ENCODE assay signal across 9 cellular contexts in genomic region chr22:20428496-20429253, GRCh38. TPM values are rescaled to one million over a fixed set of nuclear protein-coding genes. Genes with fewer than 3 reads are reported as not detected.
DNase-seq lines count a peak whose midpoint lies in the region; ATAC-seq and TF ChIP-seq lines count a peak whose summit lies in the region.
"Had no signal": no experiment of that assay in that cellular context is flagged by ENCODE, and none has a peak within 500 bp of the region (broad histone marks: within the 10 kb centered on the region; RNA-seq: fewer than 3 reads in every experiment).

No MANE protein-coding gene starts in this region.

- peaks cover 31 to 38% of the 10 kb centered on the region in 2 experiments for H3K4me1 ChIP-seq in neutrophil (ENCODE audit: control insufficient read depth in 1 of 2, insufficient read depth in 1 of 2, low read depth in 1 of 2, low read length in 1 of 2)

- H3K27ac ChIP-seq in HL-60 (replicated peaks) (no peak overlapping the region), neutrophil (peak overlapping the region; percentile 31)

- no peak for TF ChIP-seq CTCF in Calu3 (IDR thresholded peaks at IDR 0.05; ENCODE audit: unreplicated experiment)
- TF ChIP-seq CTCF in HL-60 (IDR thresholded peaks at IDR 0.05; ENCODE audit: insufficient read depth, low read length), result no peak
- no peak for TF ChIP-seq CTCF in neutrophil (IDR thresholded peaks at IDR 0.05)

- H3K27ac Mint-ChIP-seq in Calu3 (ENCODE audit: unreplicated experiment), result no peak overlapping the region
- peak overlapping the region; percentile 79 for H3K27ac Mint-ChIP-seq in central memory CD8-positive, alpha-beta T cell (ENCODE audit: low read depth)

- no peak for DNase-seq in Calu3
- DNase-seq in HL-60 (ENCODE audit: low read depth in 1 of 2, low spot score in 1 of 2), result no peak
- DNase-seq in central memory CD8-positive, alpha-beta T cell (ENCODE audit: low spot score in 2 of 2), result no peak
- no peak for DNase-seq in HuH-7.5 (ENCODE audit: low spot score)
- DNase-seq in GDM1 (lab: John Stamatoyannopoulos, UW), result no peak
- no peak for DNase-seq in CD1c-positive myeloid dendritic cell (ENCODE audit: extremely low spot score)
- DNase-seq: NCI-H2227 treated with DMSO at 0.1 percent for 48 hours had no signal

- peaks cover 4% of the 10 kb centered on the region for H3K36me3 Mint-ChIP-seq in Calu3 (ENCODE audit: insufficient read depth, unreplicated experiment)
- H3K36me3 Mint-ChIP-seq in central memory CD8-positive, alpha-beta T cell (ENCODE audit: insufficient read depth), result peaks cover 6% of the 10 kb centered on the region

- H3K36me3 ChIP-seq in neutrophil, result no peaks in the 10 kb centered on the region

- H3K4me3 Mint-ChIP-seq in Calu3 (ENCODE audit: low read depth, unreplicated experiment), result peak overlapping the region; percentile 64
- peak overlapping the region; percentile 77 for H3K4me3 Mint-ChIP-seq in central memory CD8-positive, alpha-beta T cell

- BruUV-seq in Calu3 (replicated peaks; lab: Mats Ljungman, UMichigan), result no TSS peak

- H3K4me3 ChIP-seq in HL-60 (replicated peaks; ENCODE audit: insufficient read depth, low read length), result peak overlapping the region; percentile 59
- H3K4me3 ChIP-seq in neutrophil (ENCODE audit: low read depth in 1 of 2, low read length in 1 of 2), result peak overlapping the region; percentile 62 to 82

- peaks cover 48% of the 10 kb centered on the region for H3K27me3 Mint-ChIP-seq in Calu3 (ENCODE audit: unreplicated experiment)
- H3K27me3 Mint-ChIP-seq in central memory CD8-positive, alpha-beta T cell, result peaks cover 24% of the 10 kb centered on the region

- peaks cover 60% of the 10 kb centered on the region for H3K27me3 ChIP-seq in HL-60 (ENCODE audit: insufficient read depth, poor library complexity, severe bottlenecking)
- H3K27me3 ChIP-seq in neutrophil, result peaks cover 100% of the 10 kb centered on the region

- peaks cover 2% of the 10 kb centered on the region for H3K4me1 Mint-ChIP-seq in Calu3 (ENCODE audit: low read depth, unreplicated experiment)
- H3K4me1 Mint-ChIP-seq in central memory CD8-positive, alpha-beta T cell, result peaks cover 25% of the 10 kb centered on the region

- H3K9me3 ChIP-seq in neutrophil, result no peaks in the 10 kb centered on the region

- H3K9me3 Mint-ChIP-seq in Calu3 (ENCODE audit: low read depth, unreplicated experiment), result no peaks in the 10 kb centered on the region
- no peaks in the 10 kb centered on the region for H3K9me3 Mint-ChIP-seq in central memory CD8-positive, alpha-beta T cell

- CTCF ChIA-PET in Calu3 (lab: Charles Lee), result interaction anchor here (0.7 to 0.8 kb wide), 2 partner anchors 10 to 139 kb away, joined by 3 to 7 read pairs; no protein-coding TSS in a partner anchor

- intact Hi-C loops in Calu3 (cut with micrococcal nuclease; ENCODE audit: unreplicated experiment), result no loop called here

- ATAC-seq in central memory CD8-positive, alpha-beta T cell (replicated peaks; ENCODE audit: extremely low read depth, poor library complexity, severe bottlenecking), result no peak
- ATAC-seq in GM18502 (IDR thresholded peaks at IDR 0.05; ENCODE audit: poor library complexity, unreplicated experiment), result no peak

RNA-seq across cellular contexts. Expression of gene SCARF2, which starts 8.9 kb away (rescaled TPM):
- total RNA-seq in Calu3 (2022), result 0.68 and 0.81 TPM in 2 replicates

RNA-seq across cellular contexts. Expression of gene ZNF74, which starts 34.7 kb away (rescaled TPM):
- total RNA-seq in Calu3 (2022), result 11.1 and 15.2 TPM in 2 replicates
